In the genomic region with DNA sequence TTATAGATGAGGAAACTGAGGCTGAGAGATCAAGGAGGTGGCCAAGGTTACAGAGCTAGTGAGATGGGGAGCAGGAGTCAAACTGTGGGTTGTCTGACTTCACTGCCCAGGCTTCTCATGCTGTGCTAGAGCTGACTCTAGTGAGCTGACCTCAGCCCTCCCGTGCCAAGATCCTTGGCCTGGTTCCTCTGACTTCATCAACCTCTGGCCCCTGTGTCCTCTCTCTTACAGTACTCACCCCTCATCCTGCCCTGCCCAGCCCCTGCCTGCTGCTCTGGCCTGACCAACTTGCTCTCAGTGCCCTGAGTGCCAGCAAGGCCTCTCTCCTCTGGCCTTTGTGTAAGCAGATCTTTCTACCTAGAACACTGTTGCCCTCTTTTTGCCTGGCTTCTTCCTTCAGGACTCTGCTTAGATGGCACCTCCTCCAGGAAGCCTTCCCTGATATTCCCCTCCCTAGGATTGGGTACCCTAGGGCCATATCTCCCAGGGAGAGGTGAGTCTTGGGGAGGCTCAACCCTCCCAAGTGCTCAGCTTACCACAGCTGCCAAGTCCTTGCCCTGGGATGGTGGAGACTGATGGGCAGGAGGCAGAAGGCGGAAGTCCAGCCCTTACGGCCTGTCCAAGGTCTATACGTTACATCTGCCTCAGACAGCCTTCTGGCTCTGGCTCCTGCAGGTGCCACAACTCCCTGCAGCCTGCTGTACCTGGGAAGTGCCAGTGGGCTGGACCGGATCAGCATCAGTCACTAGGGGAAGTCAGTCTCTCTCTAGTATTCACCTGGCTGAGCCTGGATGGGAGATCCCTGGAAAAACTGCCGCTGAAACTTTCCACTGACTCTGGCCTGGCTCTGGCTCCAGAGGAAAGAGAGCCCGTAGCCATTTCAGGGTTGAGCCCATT, we compare ENCODE assay signal across 29 cellular contexts. TPM values are rescaled to one million over a fixed set of nuclear protein-coding genes. Genes with fewer than 3 reads are reported as not detected.
DNase-seq lines count a peak whose midpoint lies in the region; ATAC-seq and TF ChIP-seq lines count a peak whose summit lies in the region.
"Had no signal": no experiment of that assay in that cellular context is flagged by ENCODE, and none has a peak within 500 bp of the region (broad histone marks: within the 10 kb centered on the region; RNA-seq: fewer than 3 reads in every experiment).

No MANE protein-coding gene starts in this region.

- peaks cover 10% of the 10 kb centered on the region for H3K4me1 Mint-ChIP-seq in WTC11
- H3K4me1 Mint-ChIP-seq: memory B cell had no signal

- WGBS in IMR-90 (ENCODE audit: extremely low coverage in 2 of 2, insufficient read length in 1 of 2), 2 experiments: no CpG with 5 or more reads among the region's 7 CpGs
- 73 to 90% methylated on average over 7 of the region's 7 CpGs for WGBS in heart right ventricle, 2 donors

- H3K4me3 ChIP-seq in IMR-90 (ENCODE audit: insufficient read depth, low read depth, low read length) (no peak overlapping the region), heart right ventricle (no peak overlapping the region)
- H3K4me3 ChIP-seq: esophagus squamous epithelium, hepatocyte, tibial nerve had no signal

- H3K27me3 ChIP-seq in IMR-90 (ENCODE audit: control insufficient read depth, insufficient read depth, low read length): peaks cover 4% of the 10 kb centered on the region; the same call in 1 of the 2 replicates
- no peaks in the 10 kb centered on the region for H3K27me3 ChIP-seq in heart right ventricle
- H3K27me3 ChIP-seq: esophagus squamous epithelium, hepatocyte, neutrophil, tibial nerve had no signal

- no peak overlapping the region for H3K9ac ChIP-seq in IMR-90 (ENCODE audit: low read depth, low read length)
- H3K9ac ChIP-seq: SK-N-SH had no signal

- no peak overlapping the region for H4K5ac ChIP-seq in IMR-90 (ENCODE audit: low read depth, low read length)

- no peak overlapping the region for H3K18ac ChIP-seq in IMR-90 (ENCODE audit: low read depth, low read length)

- peak overlapping the region; percentile 15 for H2AK9ac ChIP-seq in IMR-90 (replicated peaks; ENCODE audit: low read depth, low read length, poor library complexity)

- no peaks in the 10 kb centered on the region for H3K36me3 Mint-ChIP-seq in WTC11
- H3K36me3 Mint-ChIP-seq: memory B cell had no signal

- H3K4me1 ChIP-seq in IMR-90 (ENCODE audit: control insufficient read depth, insufficient read depth, low read length) (peaks cover 6% of the 10 kb centered on the region; the same call in 1 of the 2 replicates), heart right ventricle (peaks cover 0 to 42% (median 15%) of the 10 kb centered on the region in 9 donors)

- H2BK15ac ChIP-seq in IMR-90 (ENCODE audit: low read depth, low read length): no peak overlapping the region

- CTCF ChIA-PET in IMR-90 (lab: Yijun Ruan, JAX) (no interaction called here), WTC11 (lab: Charles Lee) (interaction anchor here (1.1 kb wide), 1 partner anchor 17 kb away, joined by 4 read pairs; no protein-coding TSS in a partner anchor)

- H2AK5ac ChIP-seq in IMR-90 (ENCODE audit: low read depth, low read length): no peak overlapping the region

- H2BK5ac ChIP-seq in IMR-90 (ENCODE audit: low read depth, low read length, poor library complexity, severe bottlenecking): no peak overlapping the region

- no peak overlapping the region for H3K4me2 ChIP-seq in IMR-90 (ENCODE audit: low read depth, low read length)
- H3K4me2 ChIP-seq: hepatocyte, SK-N-SH had no signal

- H3K9me1 ChIP-seq in IMR-90 (ENCODE audit: insufficient read depth, low read length): no peaks in the 10 kb centered on the region

- H3K9me3 ChIP-seq in IMR-90 (ENCODE audit: control insufficient read depth, insufficient read depth, low read length) (no peaks in the 10 kb centered on the region), heart right ventricle (no peaks in the 10 kb centered on the region)
- H3K9me3 ChIP-seq: esophagus squamous epithelium, neutrophil, SK-N-SH, tibial nerve had no signal

- no peak overlapping the region for H2BK20ac ChIP-seq in IMR-90 (ENCODE audit: low read depth, low read length)

- H3K36me3 ChIP-seq in IMR-90 (ENCODE audit: control insufficient read depth, insufficient read depth, low read length) (no peaks in the 10 kb centered on the region), heart right ventricle (no peaks in the 10 kb centered on the region)
- H3K36me3 ChIP-seq: esophagus squamous epithelium, neutrophil, tibial nerve had no signal

- H3K4me3 Mint-ChIP-seq in WTC11: no peak overlapping the region
- H3K4me3 Mint-ChIP-seq: HFFc6; memory B cell; T-helper 1 cell treated with Interleukin-12 subunit alpha and Interleukin-12 subunit beta and Interleukin-4 antibody, amounts not matched to agents 30 μg/mL and 1 μg/mL, for 36 hours had no signal

- TF ChIP-seq POLR2A in IMR-90 (IDR thresholded peaks at IDR 0.05; ENCODE audit: low read depth, low read length): no peak

- dilution Hi-C loops in IMR-90 (cut with HindIII; ENCODE audit: low sequenced_read_pairs, unreplicated experiment): no loop called here

- POLR2A ChIA-PET in IMR-90 (lab: Charles Lee; ENCODE audit: unreplicated experiment) (no interaction called here), WTC11 (lab: Charles Lee) (no interaction called here)

- no peaks in the 10 kb centered on the region for H4K20me1 ChIP-seq in IMR-90 (ENCODE audit: insufficient read depth, low read length)

- BruUV-seq in IMR-90 (replicated peaks; lab: Mats Ljungman, UMichigan): no TSS peak

- no peaks in the 10 kb centered on the region for H3K27me3 Mint-ChIP-seq in WTC11 (ENCODE audit: low read depth)

- no peak overlapping the region for H3K23ac ChIP-seq in IMR-90 (ENCODE audit: low read depth, low read length)

- TF ChIP-seq RAD21 in IMR-90 (IDR thresholded peaks at IDR 0.05; ENCODE audit: low read length): no peak

- no peak overlapping the region for H3K27ac ChIP-seq in IMR-90 (ENCODE audit: insufficient read depth, low read length)
- H3K27ac ChIP-seq in heart right ventricle: peak overlapping the region in 8 of 10 donors; percentile 3 to 69 (median 52)
- H3K27ac ChIP-seq: esophagus squamous epithelium, hepatocyte, neutrophil had no signal

- H3K9me3 Mint-ChIP-seq in WTC11: no peaks in the 10 kb centered on the region
- H3K9me3 Mint-ChIP-seq: HFFc6; memory B cell; T-helper 1 cell treated with Interleukin-12 subunit alpha and Interleukin-12 subunit beta and Interleukin-4 antibody, amounts not matched to agents 30 μg/mL and 1 μg/mL, for 36 hours had no signal

- H4K91ac ChIP-seq in IMR-90 (ENCODE audit: insufficient read depth, low read depth, low read length): no peak overlapping the region

- no peak overlapping the region for H3K14ac ChIP-seq in IMR-90 (replicated peaks; ENCODE audit: low read depth, low read length)

- H4K8ac ChIP-seq in IMR-90 (ENCODE audit: low read depth in 2 of 2, low read length in 2 of 2): no peak overlapping the region

- H2AFZ ChIP-seq in IMR-90 (replicated peaks; ENCODE audit: low read length, poor library complexity): no peak overlapping the region
- H2AFZ ChIP-seq: hepatocyte had no signal

- no peak for DNase-seq in IMR-90
- no peak for DNase-seq in WTC11 (ENCODE audit: low spot score)
- no peak for DNase-seq in heart right ventricle
- DNase-seq in posterior vena cava (ENCODE audit: low spot score): peak; percentile 43
- no peak for DNase-seq in NCI-H146 treated with DMSO at 0.1 percent for 48 hours (lab: John Stamatoyannopoulos, UW; ENCODE audit: unreplicated experiment)
- DNase-seq: activated CD4-positive, alpha-beta T cell treated with anti-CD3 and anti-CD28 coated beads, Interleukin-2, amount 50 U/mL, for 48 hours; activated naive CD4-positive, alpha-beta T cell treated with Interleukin-2 at 50 U/mL for 16 hours; C1 segment of cervical spinal cord; DMS79; esophagus squamous epithelium; HFFc6; NCI-H1105 treated with DMSO at 0.1 percent for 48 hours; NCI-H2029; NCI-H524; OCI-M1; SK-N-SH; stimulated activated CD4-positive, alpha-beta T cell treated with anti-CD3 and anti-CD28 coated beads, Interleukin-12 subunit alpha, Interleukin-12 subunit beta, amount 100 ng/mL, for 4 hours; stimulated activated CD4-positive, alpha-beta T cell treated with anti-CD3 and anti-CD28 coated beads, Interleukin-2, amount 100 ng/mL, for 48 hours had no signal

- no peak overlapping the region for H3K56ac ChIP-seq in IMR-90 (ENCODE audit: extremely low read depth, insufficient read depth, low read length)

- H3K4ac ChIP-seq in IMR-90 (ENCODE audit: low read depth, low read length): no peak overlapping the region

- ATAC-seq in IMR-90 (ENCODE audit: low read depth): no peak
- peak; percentile 66 for ATAC-seq in WTC11
- ATAC-seq in heart right ventricle: peak in 4 of 8 donors; percentile 3 to 46 (median 20)
- no peak for ATAC-seq in GM19351 (IDR thresholded peaks at IDR 0.05; ENCODE audit: unreplicated experiment)
- no peak for ATAC-seq in GM18517 (IDR thresholded peaks at IDR 0.05; ENCODE audit: unreplicated experiment)
- ATAC-seq: activated CD4-positive, CD25-positive, alpha-beta regulatory T cell treated with anti-CD3 and anti-CD28 coated beads, Interleukin-2, amount 50 U/mL, for 24 hours; sciatic nerve had no signal

- intact Hi-C loops in IMR-90 (cut with micrococcal nuclease): no loop called here
- intact Hi-C loops in heart right ventricle (cut with DNase I): loop anchor here in 1 of 10 donors (2.0 kb wide), 1 partner anchor 13 kb away; no protein-coding TSS in a partner anchor
- intact Hi-C loops in posterior vena cava (cut with DNase I): no loop called here

- no peak overlapping the region for H3K27ac Mint-ChIP-seq in WTC11
- H3K27ac Mint-ChIP-seq: HFFc6; memory B cell; T-helper 1 cell treated with Interleukin-12 subunit alpha and Interleukin-12 subunit beta and Interleukin-4 antibody, amounts not matched to agents 30 μg/mL and 1 μg/mL, for 36 hours had no signal

- no peaks in the 10 kb centered on the region for H3K79me1 ChIP-seq in IMR-90 (ENCODE audit: low read depth in 1 of 2, low read length in 2 of 2)

- no peak overlapping the region for H2BK120ac ChIP-seq in IMR-90 (ENCODE audit: low read depth, low read length)

- in situ Hi-C loops in IMR-90 (cut with MboI; ENCODE audit: low sequenced_read_pairs): no loop called here

- TF ChIP-seq CTCF in IMR-90 (conservative IDR thresholded peaks at IDR 0.05; ENCODE audit: low read depth, low read length) (no peak), WTC11 (IDR thresholded peaks at IDR 0.05) (no peak), heart right ventricle (IDR thresholded peaks at IDR 0.05) (no peak)

RNA-seq across cellular contexts. Expression of a gene that starts 36.3 kb away (rescaled TPM):
- total RNA-seq in IMR-90 (2012; rRNA removed) (not detected in 2 replicates), WTC11 (2021) (0.31 to 0.76 TPM (median 0.55 TPM) in 3 replicates), heart right ventricle (100 to 1,000 TPM in 1 of 10 donors, 10 to 100 TPM in 9; 18.3 to 149 (median 54.3) TPM), posterior vena cava (10 to 100 TPM; 22.9 to 38.7 TPM)
- polyA plus RNA-seq in IMR-90 (2012; rRNA removed) (not detected in 2 replicates), heart right ventricle (10 to 100 TPM; 47.7 to 63.4 TPM)
- not detected in 2 replicates for polyA plus RNA-seq in IMR-90 (2012; cell fraction: cytosol; rRNA removed)
- 0.05 and 0.07 TPM in 2 replicates for polyA plus RNA-seq in IMR-90 (2012; cell fraction: nucleus; rRNA removed; ENCODE audit: low replicate concordance)

RNA-seq across cellular contexts. Expression of a gene that starts 53.1 kb away (rescaled TPM):
- total RNA-seq in IMR-90 (2012; rRNA removed) (not detected in 2 replicates), WTC11 (2021) (0.53 to 0.66 TPM (median 0.66 TPM) in 3 replicates), heart right ventricle (not detected), posterior vena cava (not detected)
- polyA plus RNA-seq in IMR-90 (2012; rRNA removed) (not detected in 2 replicates), heart right ventricle (under 1 TPM; 0.07 to 0.37 TPM)
- polyA plus RNA-seq in IMR-90 (2012; cell fraction: cytosol; rRNA removed): not detected in 2 replicates
- not detected in 2 replicates for polyA plus RNA-seq in IMR-90 (2012; cell fraction: nucleus; rRNA removed; ENCODE audit: low replicate concordance)
- total RNA-seq: frontal cortex, HFFc6, left cardiac atrium, sciatic nerve, tibial nerve had no signal
- polyA plus RNA-seq: SK-N-SH had no signal

Comparison
In these comparisons a context has a peak if more than half of its experiments do, and no peak if none do; other contexts are left out.
1. RNA of a gene that starts 36.3 kb away (total RNA-seq): 18.3 to 149 TPM in heart right ventricle and 22.9 to 38.7 TPM in posterior vena cava; 0.31 to 0.76 TPM in WTC11 and not detected in IMR-90; every median in the first group is over 10 times any median in the second.